In the genomic region with DNA sequence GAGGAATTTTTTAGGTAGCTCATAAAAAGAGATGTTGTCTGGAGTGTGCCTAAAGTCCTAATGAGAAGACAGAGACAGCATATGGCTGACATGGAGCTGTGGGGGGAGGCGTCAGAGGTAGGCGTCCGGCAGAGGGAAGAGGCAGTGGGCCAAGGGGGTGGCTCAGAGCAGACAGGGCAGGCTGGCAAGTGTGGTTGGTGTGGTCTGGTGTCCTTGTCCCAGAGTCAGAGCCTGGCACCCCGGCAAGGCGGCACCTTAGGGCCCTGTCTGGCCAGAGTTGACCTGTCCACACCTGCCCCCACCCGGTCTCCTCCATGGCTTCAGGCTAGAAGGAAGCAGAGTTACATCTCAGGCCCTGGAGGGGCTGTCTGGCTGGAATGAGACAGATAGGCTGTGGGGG, we compare ENCODE assay signal across 1 cellular context.
TF ChIP-seq lines count a peak whose summit lies in the region.

No MANE protein-coding gene starts in this region.

TF ChIP-seq in IMR-90, 13 proteins besides CTCF, POLR2A, EP300 and RAD21 (continued from another document):
- TF ChIP-seq MAFK (IDR thresholded peaks at IDR 0.05; ENCODE audit: low read depth, low read length) (no peak), MXI1 (IDR thresholded peaks at IDR 0.05; ENCODE audit: borderline replicate concordance, low read depth, low read length) (no peak), MAZ (IDR thresholded peaks at IDR 0.05; ENCODE audit: borderline replicate concordance, low read depth, low read length) (no peak), FOS (IDR thresholded peaks at IDR 0.05; ENCODE audit: low read depth, low read length) (no peak), CEBPB (IDR thresholded peaks at IDR 0.05; ENCODE audit: low read depth, low read length) (no peak), RFX5 (IDR thresholded peaks at IDR 0.05; ENCODE audit: low read depth, low read length) (no peak), NFE2L2 (IDR thresholded peaks at IDR 0.05; ENCODE audit: low read depth, low read length) (no peak), RCOR1 (IDR thresholded peaks at IDR 0.05; ENCODE audit: insufficient replicate concordance, low read length) (no peak)
- TF ChIP-seq, protein P1, sequence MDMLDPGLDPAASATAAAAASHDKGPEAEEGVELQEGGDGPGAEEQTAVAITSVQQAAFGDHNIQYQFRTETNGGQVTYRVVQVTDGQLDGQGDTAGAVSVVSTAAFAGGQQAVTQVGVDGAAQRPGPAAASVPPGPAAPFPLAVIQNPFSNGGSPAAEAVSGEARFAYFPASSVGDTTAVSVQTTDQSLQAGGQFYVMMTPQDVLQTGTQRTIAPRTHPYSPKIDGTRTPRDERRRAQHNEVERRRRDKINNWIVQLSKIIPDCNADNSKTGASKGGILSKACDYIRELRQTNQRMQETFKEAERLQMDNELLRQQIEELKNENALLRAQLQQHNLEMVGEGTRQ (IDR thresholded peaks at IDR 0.05; ENCODE audit: low read depth, low read length): no peak
TF ChIP-seq in IMR-90: peak in this region for 0.
